Comparison of ENCODE assay signal across 8 cellular contexts in genomic region chr15:69074011-69074842, GRCh38. TPM values are rescaled to one million over a fixed set of nuclear protein-coding genes. Genes with fewer than 3 reads are reported as not detected.
DNase-seq lines count a peak whose midpoint lies in the region; ATAC-seq and TF ChIP-seq lines count a peak whose summit lies in the region.

No MANE protein-coding gene starts in this region.

- POLR2A ChIA-PET in MCF 10A (lab: Yijun Ruan, JAX): interaction anchor here (0.6 to 1.7 kb wide), 9 partner anchors 12 to 86 kb away, joined by 3 to 6 read pairs (median 4); partner anchors contain the start of gene GLCE

- DNase-seq in activated CD4-positive, alpha-beta T cell treated with anti-CD3 and anti-CD28 coated beads, Interleukin-2, amount 10 ng/mL, durations not matched to agents 24 days and 14 days: no peak
- DNase-seq in activated CD4-positive, alpha-beta T cell treated with anti-CD3 and anti-CD28 coated beads for 48 hours: no peak
- DNase-seq in NCI-H2227 treated with DMSO at 0.1 percent for 48 hours (lab: John Stamatoyannopoulos, UW): peak; percentile 63
- peak; percentile 73 for DNase-seq in MCF 10A (ENCODE audit: unreplicated experiment)
- peak; percentile 89 for DNase-seq in islet precursor cell
- DNase-seq in stimulated activated naive CD8-positive, alpha-beta T cell treated with anti-CD3 and anti-CD28 coated beads, Interleukin-15, Interleukin-2, amounts not matched to agents 100 U/mL and 50 U/mL, for 24 hours: peak; percentile 9
- no peak for DNase-seq in activated CD4-positive, CD25-positive, alpha-beta regulatory T cell treated with anti-CD3 and anti-CD28 coated beads, Interleukin-2, amount 50 U/mL, for 72 hours

- CTCF ChIA-PET in MCF 10A (lab: Yijun Ruan, JAX): interaction anchor here (0.7 to 1.4 kb wide), 3 partner anchors 17 to 295 kb away, joined by 3 to 4 read pairs (median 3); no protein-coding TSS in a partner anchor

- H3K4me3 Mint-ChIP-seq in activated CD4-positive, alpha-beta T cell treated with anti-CD3 and anti-CD28 coated beads, Interleukin-2, amount 10 ng/mL, durations not matched to agents 24 days and 14 days: peak overlapping the region; percentile 28
- H3K4me3 Mint-ChIP-seq in MCF 10A (ENCODE audit: unreplicated experiment): peak overlapping the region; percentile 75

- H3K27me3 Mint-ChIP-seq in activated CD4-positive, alpha-beta T cell treated with anti-CD3 and anti-CD28 coated beads, Interleukin-2, amount 10 ng/mL, durations not matched to agents 24 days and 14 days: peaks cover 54% of the 10 kb centered on the region
- no peaks in the 10 kb centered on the region for H3K27me3 Mint-ChIP-seq in MCF 10A (ENCODE audit: insufficient read depth, unreplicated experiment)

- BruUV-seq in MCF 10A (replicated peaks; lab: Mats Ljungman, UMichigan): no TSS peak

- peaks cover 4% of the 10 kb centered on the region for H3K4me1 Mint-ChIP-seq in activated CD4-positive, alpha-beta T cell treated with anti-CD3 and anti-CD28 coated beads, Interleukin-2, amount 10 ng/mL, durations not matched to agents 24 days and 14 days
- peaks cover 13% of the 10 kb centered on the region for H3K4me1 Mint-ChIP-seq in MCF 10A (ENCODE audit: insufficient read depth, unreplicated experiment)

- H3K27ac Mint-ChIP-seq in activated CD4-positive, alpha-beta T cell treated with anti-CD3 and anti-CD28 coated beads, Interleukin-2, amount 10 ng/mL, durations not matched to agents 24 days and 14 days: no peak overlapping the region
- H3K27ac Mint-ChIP-seq in MCF 10A (ENCODE audit: low read depth, unreplicated experiment): no peak overlapping the region

- H3K36me3 Mint-ChIP-seq in activated CD4-positive, alpha-beta T cell treated with anti-CD3 and anti-CD28 coated beads, Interleukin-2, amount 10 ng/mL, durations not matched to agents 24 days and 14 days (ENCODE audit: low read depth): no peaks in the 10 kb centered on the region
- no peaks in the 10 kb centered on the region for H3K36me3 Mint-ChIP-seq in MCF 10A (ENCODE audit: insufficient read depth, unreplicated experiment)

- intact Hi-C loops in activated CD4-positive, alpha-beta T cell treated with anti-CD3 and anti-CD28 coated beads, Interleukin-2, amount 10 ng/mL, durations not matched to agents 24 days and 14 days (cut with micrococcal nuclease): no loop called here
- intact Hi-C loops in MCF 10A (cut with micrococcal nuclease): no loop called here

- ATAC-seq in stimulated activated naive CD8-positive, alpha-beta T cell treated with anti-CD3 and anti-CD28 coated beads, Interleukin-15, Interleukin-2, amounts not matched to agents 100 U/mL and 50 U/mL, for 24 hours: peak; percentile 52
- no peak for ATAC-seq in HG03571 (IDR thresholded peaks at IDR 0.05; ENCODE audit: unreplicated experiment)

- no peaks in the 10 kb centered on the region for H3K9me3 Mint-ChIP-seq in activated CD4-positive, alpha-beta T cell treated with anti-CD3 and anti-CD28 coated beads, Interleukin-2, amount 10 ng/mL, durations not matched to agents 24 days and 14 days
- peaks cover 12% of the 10 kb centered on the region for H3K9me3 Mint-ChIP-seq in MCF 10A (ENCODE audit: unreplicated experiment)

- no peak for TF ChIP-seq CTCF in MCF 10A (IDR thresholded peaks at IDR 0.05; ENCODE audit: unreplicated experiment)

RNA-seq across cellular contexts. Expression of gene NOX5, which starts 59.7 kb away (rescaled TPM):
- not detected in 2 replicates for total RNA-seq in activated CD4-positive, alpha-beta T cell treated with anti-CD3 and anti-CD28 coated beads, Interleukin-2, amount 10 ng/mL, durations not matched to agents 24 days and 14 days
- total RNA-seq in MCF 10A (2022): 1.4 and 1.8 TPM in 2 replicates

Comparison
In these comparisons a context has a peak if more than half of its experiments do, and no peak if none do; other contexts are left out.
1. DNase-seq: peak in NCI-H2227 treated with DMSO at 0.1 percent for 48 hours (single experiment), MCF 10A (single experiment), islet precursor cell (single experiment) and stimulated activated naive CD8-positive, alpha-beta T cell treated with anti-CD3 and anti-CD28 coated beads, Interleukin-15, Interleukin-2, amounts not matched to agents 100 U/mL and 50 U/mL, for 24 hours (single experiment); none in activated CD4-positive, alpha-beta T cell treated with anti-CD3 and anti-CD28 coated beads, Interleukin-2, amount 10 ng/mL, durations not matched to agents 24 days and 14 days (single experiment), activated CD4-positive, alpha-beta T cell treated with anti-CD3 and anti-CD28 coated beads for 48 hours (single experiment) and activated CD4-positive, CD25-positive, alpha-beta regulatory T cell treated with anti-CD3 and anti-CD28 coated beads, Interleukin-2, amount 50 U/mL, for 72 hours (single experiment).